Comparison of ENCODE assay signal across 8 cellular contexts in the genomic region with DNA sequence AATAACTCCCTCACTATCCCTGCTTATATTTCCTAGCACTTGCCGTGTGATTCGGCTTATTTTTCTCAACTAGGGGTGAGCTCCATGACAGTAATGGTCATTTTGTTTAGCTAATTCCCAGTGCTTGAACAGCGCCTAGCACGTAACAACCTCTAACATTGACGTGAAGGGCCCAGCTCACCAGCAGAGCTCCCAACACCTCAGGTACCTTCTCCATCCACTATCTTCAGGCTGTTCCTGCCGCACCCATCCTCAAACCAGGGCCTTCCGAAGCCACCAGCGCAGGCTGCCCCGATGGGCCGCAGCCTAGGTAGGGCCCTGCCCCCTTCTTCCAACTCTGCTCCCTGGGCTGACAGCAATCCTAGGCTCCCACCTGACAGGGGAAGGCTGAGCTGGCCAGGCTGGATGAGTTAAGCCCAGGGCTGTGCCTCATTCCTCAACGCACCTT. TPM values are rescaled to one million over a fixed set of nuclear protein-coding genes. Genes with fewer than 3 reads are reported as not detected.
DNase-seq lines count a peak whose midpoint lies in the region; TF ChIP-seq lines count a peak whose summit lies in the region.

No MANE protein-coding gene starts in this region.

- intact Hi-C loops in colonic mucosa (cut with DNase I): loop anchor here (10.0 kb wide), 1 partner anchor 264 kb away; the partner anchor contains the start of genes FSD2 and WHAMM

- H3F3A ChIP-seq in MM.1S (ENCODE audit: insufficient read depth, low read length): peaks cover 39% of the 10 kb centered on the region

- H3K4me2 ChIP-seq in MM.1S (ENCODE audit: low read depth, low read length): peak overlapping the region; percentile 98

- H3K9me2 ChIP-seq in MM.1S (replicated peaks; ENCODE audit: insufficient read depth, low read length): no peaks in the 10 kb centered on the region

- peak overlapping the region; percentile 86 for H3K9ac ChIP-seq in MM.1S (ENCODE audit: low read length)
- peak overlapping the region; percentile 85 to 93 for H3K9ac ChIP-seq in colonic mucosa (ENCODE audit: low read depth in 2 of 2, low read length in 2 of 2)

- no peak for TF ChIP-seq CTCF in MM.1S (IDR thresholded peaks at IDR 0.05; ENCODE audit: low read length)
- no peak for TF ChIP-seq CTCF in colonic mucosa (IDR thresholded peaks at IDR 0.05)

- H3K79me2 ChIP-seq in MM.1S (ENCODE audit: low read length): peaks cover 46% of the 10 kb centered on the region

- peak overlapping the region; percentile 94 for H3K27ac ChIP-seq in CD8-positive, alpha-beta memory T cell (ENCODE audit: low read depth, low read length)
- H3K27ac ChIP-seq in MM.1S (ENCODE audit: low read length) (peak overlapping the region; percentile 48; the same call in 1 of the 2 replicates), colonic mucosa (peak overlapping the region; percentile 79), urinary bladder (ENCODE audit: low read depth) (peak overlapping the region; percentile 94)

- no peaks in the 10 kb centered on the region for H3K9me3 Mint-ChIP-seq in CD8-positive, alpha-beta memory T cell

- H3K27me3 ChIP-seq in CD8-positive, alpha-beta memory T cell (ENCODE audit: insufficient read depth, low read length, poor library complexity, severe bottlenecking): no peaks in the 10 kb centered on the region
- no peaks in the 10 kb centered on the region for H3K27me3 ChIP-seq in MM.1S (replicated peaks; ENCODE audit: insufficient read depth, low read length)
- H3K27me3 ChIP-seq in colonic mucosa: no peaks in the 10 kb centered on the region

- H3K27ac Mint-ChIP-seq in CD8-positive, alpha-beta memory T cell: peak overlapping the region; percentile 92 to 96 (median 96)

- DNase-seq in CD8-positive, alpha-beta memory T cell: no peak
- DNase-seq in MM.1S (no peak), colonic mucosa (peak; percentile 25), medulla oblongata (ENCODE audit: extremely low spot score) (peak; percentile 17), nucleus accumbens (lab: John Stamatoyannopoulos, UW) (no peak), anterior cingulate cortex (lab: John Stamatoyannopoulos, UW) (no peak), NCI-H345 treated with DMSO at 0.1 percent for 48 hours (lab: John Stamatoyannopoulos, UW; ENCODE audit: unreplicated experiment) (no peak)

- peak overlapping the region; percentile 94 to 98 (median 96) for H3K4me3 Mint-ChIP-seq in CD8-positive, alpha-beta memory T cell

- H4K20me1 ChIP-seq in MM.1S (ENCODE audit: insufficient read depth, low read length): peaks cover 29% of the 10 kb centered on the region

- H3K4me3 ChIP-seq in CD8-positive, alpha-beta memory T cell (ENCODE audit: low read length): peak overlapping the region; percentile 96
- H3K4me3 ChIP-seq in MM.1S (ENCODE audit: low read length) (peak overlapping the region; percentile 91), colonic mucosa (peak overlapping the region; percentile 99), urinary bladder (ENCODE audit: low read depth, low read length) (peak overlapping the region; percentile 53)

- peaks cover 26 to 46% (median 34%) of the 10 kb centered on the region in 3 donors for H3K4me1 Mint-ChIP-seq in CD8-positive, alpha-beta memory T cell

- peaks cover 25% of the 10 kb centered on the region for H3K4me1 ChIP-seq in CD8-positive, alpha-beta memory T cell (ENCODE audit: insufficient read depth, low read length)
- H3K4me1 ChIP-seq in MM.1S (ENCODE audit: low read length) (peaks cover 17% of the 10 kb centered on the region), colonic mucosa (peaks cover 4% of the 10 kb centered on the region), urinary bladder (ENCODE audit: insufficient read depth) (no peaks in the 10 kb centered on the region)

- WGBS in urinary bladder: 23% methylated on average over 11 of the region's 11 CpGs

- peaks cover 2 to 5% of the 10 kb centered on the region in 2 donors for H3K27me3 Mint-ChIP-seq in CD8-positive, alpha-beta memory T cell

- H3K36me3 Mint-ChIP-seq in CD8-positive, alpha-beta memory T cell: peaks cover 6 to 46% (median 11%) of the 10 kb centered on the region in 3 donors

- H3K9me3 ChIP-seq in CD8-positive, alpha-beta memory T cell (ENCODE audit: low read length): no peaks in the 10 kb centered on the region
- H3K9me3 ChIP-seq in MM.1S (replicated peaks; ENCODE audit: insufficient read depth, low read length) (no peaks in the 10 kb centered on the region), colonic mucosa (no peaks in the 10 kb centered on the region)

- POLR2A ChIA-PET in CD8-positive, alpha-beta memory T cell (lab: Charles Lee): interaction anchor here (0.6 to 2.7 kb wide), 7 partner anchors 11 to 495 kb away, joined by 3 to 19 read pairs (median 9); partner anchors contain the start of genes C15orf40, MEX3B, RAMAC and WHAMM

- H2AFZ ChIP-seq in MM.1S (ENCODE audit: low read length): peak overlapping the region; percentile 89

- CTCF ChIA-PET in CD8-positive, alpha-beta memory T cell (lab: Charles Lee): interaction anchor here (1.2 to 6.9 kb wide), 8 partner anchors 10 to 469 kb away, joined by 3 to 63 read pairs (median 10); no protein-coding TSS in a partner anchor

- peaks cover 28% of the 10 kb centered on the region for H3K36me3 ChIP-seq in CD8-positive, alpha-beta memory T cell (ENCODE audit: insufficient read depth, low read length)
- H3K36me3 ChIP-seq in MM.1S (replicated peaks; ENCODE audit: insufficient read depth, low read length) (peaks cover 19% of the 10 kb centered on the region), colonic mucosa (peaks cover 19% of the 10 kb centered on the region), urinary bladder (ENCODE audit: insufficient read depth) (peaks cover 9% of the 10 kb centered on the region)

RNA-seq across cellular contexts. Expression of gene RPS17, which starts 0.8 kb away (rescaled TPM):
- total RNA-seq in CD8-positive, alpha-beta memory T cell: 1,000 to 10,000 TPM; 2,610 to 2,630 TPM
- polyA plus RNA-seq in CD8-positive, alpha-beta memory T cell: 1,199 TPM
- total RNA-seq in colonic mucosa (1,000 to 10,000 TPM in 1 of 2 donors, 100 to 1,000 TPM in 1; 909 to 1,247 TPM), urinary bladder (2,311 TPM)
- 3,193 TPM for polyA plus RNA-seq in urinary bladder

Comparison
In these comparisons a context has a peak if more than half of its experiments do, and no peak if none do; other contexts are left out.
1. DNase-seq: peak in colonic mucosa (single experiment) and medulla oblongata (single experiment); none in CD8-positive, alpha-beta memory T cell (0 of 5), MM.1S (single experiment), nucleus accumbens (0 of 56), anterior cingulate cortex (0 of 58) and NCI-H345 treated with DMSO at 0.1 percent for 48 hours (single experiment).
2. Peak in every context shown above with its lines, with median percentiles within 50 percentile points of each other: H3K27ac ChIP-seq and H3K4me3 ChIP-seq.